ENCODE assay signal across 19 cellular contexts in genomic region chr10:103776878-103777591, GRCh38.
A peak's percentile ranks its signal among the peaks of the same experiment; 100 is the strongest.
DNase-seq lines count a peak whose midpoint lies in the region; ATAC-seq and TF ChIP-seq lines count a peak whose summit lies in the region.
"Had no signal": no experiment of that assay in that cellular context is flagged by ENCODE, and none has a peak within 500 bp of the region (broad histone marks: within the 10 kb centered on the region; RNA-seq: fewer than 3 reads in every experiment).

No MANE protein-coding gene starts in this region.

- peaks cover 34 to 38% of the 10 kb centered on the region in 2 donors for H3K4me1 ChIP-seq in gastrocnemius medialis

- no peaks in the 10 kb centered on the region for H3K9me3 ChIP-seq in gastrocnemius medialis
- H3K9me3 ChIP-seq in WERI-Rb-1 (ENCODE audit: severe bottlenecking) = no peaks in the 10 kb centered on the region
- H3K9me3 ChIP-seq: right lobe of liver, stomach had no signal

- intact Hi-C loops in gastrocnemius medialis (cut with DNase I; ENCODE audit: low total_unique reads) = no loop called here

- TF ChIP-seq RAD21 in Ishikawa (IDR thresholded peaks at IDR 0.05; ENCODE audit: low read depth) = no peak

- H3K36me3 ChIP-seq in gastrocnemius medialis (no peaks in the 10 kb centered on the region), WERI-Rb-1 (no peaks in the 10 kb centered on the region; the same call in 1 of the 2 replicates)
- H3K36me3 ChIP-seq: right lobe of liver, stomach had no signal

- TF ChIP-seq EP300 in Ishikawa (IDR thresholded peaks at IDR 0.05; ENCODE audit: borderline replicate concordance) = no peak

- TF ChIP-seq POLR2A in gastrocnemius medialis (IDR thresholded peaks at IDR 0.05) = no peak

- H3K4me3 ChIP-seq in fibroblast of mammary gland (ENCODE audit: control insufficient read depth, low read depth, low read length) (no peak overlapping the region), gastrocnemius medialis (no peak overlapping the region), WERI-Rb-1 (ENCODE audit: low read depth, low read length) (no peak overlapping the region)
- H3K4me3 ChIP-seq: right lobe of liver, stomach had no signal

- in situ Hi-C loops in gastrocnemius medialis (cut with MboI; ENCODE audit: low sequenced_read_pairs in 4 of 4) = no loop called here

- H3K27ac ChIP-seq in gastrocnemius medialis (peak overlapping the region; percentile 67 to 75 (median 72)), WERI-Rb-1 (no peak overlapping the region)
- H3K27ac ChIP-seq: right lobe of liver, stomach had no signal

- DNase-seq in fibroblast of mammary gland (ENCODE audit: low read depth) = peak; percentile 26
- peak; percentile 57 to 92 for DNase-seq in gastrocnemius medialis
- no peak for DNase-seq in NCI-H2171 (lab: John Stamatoyannopoulos, UW)
- no peak for DNase-seq in NCI-H187 treated with DMSO at 0.1 percent for 48 hours (lab: John Stamatoyannopoulos, UW)
- DNase-seq in WERI-Rb-1 = no peak
- no peak for DNase-seq in inferior parietal cortex (ENCODE audit: extremely low spot score)
- DNase-seq: activated CD8-positive, alpha-beta T cell treated with anti-CD3 and anti-CD28 coated beads, Interleukin-2, amount 10 ng/mL, durations not matched to agents 7 days and 5 days; activated gamma-delta T cell treated with Interleukin-2 at 50 U/mL for 16 hours; CD4-positive, alpha-beta memory T cell; endodermal cell; HFFc6; hippocampal formation; KBM-7; natural killer cell; NCI-H1694 treated with DMSO at 0.1 percent for 48 hours; stomach had no signal

- TF ChIP-seq CTCF in fibroblast of mammary gland (conservative IDR thresholded peaks at IDR 0.05; ENCODE audit: control insufficient read depth, insufficient read depth, low read depth, low read length) (no peak), gastrocnemius medialis (IDR thresholded peaks at IDR 0.05 in 4 of 5, conservative IDR thresholded peaks at IDR 0.05 in 1 of 5) (no peak), WERI-Rb-1 (IDR thresholded peaks at IDR 0.05; ENCODE audit: low read depth, low read length) (no peak)

- peak; percentile 42 for ATAC-seq in GM19351 (IDR thresholded peaks at IDR 0.05; ENCODE audit: unreplicated experiment)
- ATAC-seq in gastrocnemius medialis = peak; percentile 53 to 81
- ATAC-seq: activated CD8-positive, alpha-beta T cell treated with anti-CD3 and anti-CD28 coated beads, Interleukin-2, amount 10 ng/mL, durations not matched to agents 7 days and 5 days; natural killer cell; right lobe of liver had no signal

- H3K27me3 ChIP-seq in gastrocnemius medialis (no peaks in the 10 kb centered on the region), WERI-Rb-1 (ENCODE audit: insufficient read depth, low read depth, severe bottlenecking) (no peaks in the 10 kb centered on the region)
- H3K27me3 ChIP-seq: right lobe of liver, stomach had no signal

TF ChIP-seq in Ishikawa, 13 proteins besides CTCF, POLR2A, EP300 and RAD21:
- TF ChIP-seq USF1 (IDR thresholded peaks at IDR 0.05) = no peak
- peak; percentile 43; the same call in 1 of the 2 replicates for TF ChIP-seq EGR1 (IDR thresholded peaks at IDR 0.05)

Comparison
In these comparisons a context has a peak if more than half of its experiments do, and no peak if none do; other contexts are left out.
1. DNase-seq: peak in fibroblast of mammary gland (single experiment) and gastrocnemius medialis (2 of 2); none in NCI-H2171 (single experiment), NCI-H187 treated with DMSO at 0.1 percent for 48 hours (single experiment), WERI-Rb-1 (single experiment) and inferior parietal cortex (single experiment).